Comparison of ENCODE assay signal across 8 cellular contexts in genomic region chr15:97745481-97746071, GRCh38.
DNase-seq lines count a peak whose midpoint lies in the region; ATAC-seq and TF ChIP-seq lines count a peak whose summit lies in the region.

No MANE protein-coding gene starts in this region.

- in situ Hi-C loops in GM23248 (cut with MboI): no loop called here

- H3K27me3 Mint-ChIP-seq in activated naive CD4-positive, alpha-beta T cell treated with anti-CD3 and anti-CD28 coated beads for 36 hours (ENCODE audit: low read depth): peaks cover 5% of the 10 kb centered on the region
- H3K27me3 Mint-ChIP-seq in T-helper 2 cell treated with Interferon-gamma antibody and Interleukin-4, amounts not matched to agents 5 μg/mL and 100 μg/mL, for 36 hours (ENCODE audit: low read depth): no peaks in the 10 kb centered on the region

- H3K4me2 ChIP-seq in GM23248 (ENCODE audit: unreplicated experiment) (no peak overlapping the region), Karpas-422 (ENCODE audit: low read depth, low read length, poor library complexity, severe bottlenecking) (no peak overlapping the region)

- no peak overlapping the region for H3K4me3 ChIP-seq in GM23248
- H3K4me3 ChIP-seq in Karpas-422 (ENCODE audit: low read length): no peak overlapping the region
- no peak overlapping the region for H3K4me3 ChIP-seq in WI38 (ENCODE audit: low read depth, low read length)
- no peak overlapping the region for H3K4me3 ChIP-seq in tibial artery

- H4K20me1 ChIP-seq in GM23248 (ENCODE audit: insufficient read depth) (no peaks in the 10 kb centered on the region), Karpas-422 (ENCODE audit: insufficient read depth, low read depth, low read length) (no peaks in the 10 kb centered on the region)

- H3K9me2 ChIP-seq in GM23248 (ENCODE audit: insufficient read depth): no peaks in the 10 kb centered on the region
- no peaks in the 10 kb centered on the region for H3K9me2 ChIP-seq in Karpas-422 (replicated peaks; ENCODE audit: insufficient read depth, low read length)

- H3K27ac Mint-ChIP-seq in activated naive CD4-positive, alpha-beta T cell treated with anti-CD3 and anti-CD28 coated beads for 36 hours: no peak overlapping the region
- H3K27ac Mint-ChIP-seq in T-helper 2 cell treated with Interferon-gamma antibody and Interleukin-4, amounts not matched to agents 5 μg/mL and 100 μg/mL, for 36 hours: no peak overlapping the region

- H3K79me2 ChIP-seq in GM23248 (ENCODE audit: insufficient read depth): no peaks in the 10 kb centered on the region
- no peaks in the 10 kb centered on the region for H3K79me2 ChIP-seq in Karpas-422 (ENCODE audit: low read length)

- no peaks in the 10 kb centered on the region for H3K9me3 Mint-ChIP-seq in activated naive CD4-positive, alpha-beta T cell treated with anti-CD3 and anti-CD28 coated beads for 36 hours
- no peaks in the 10 kb centered on the region for H3K9me3 Mint-ChIP-seq in T-helper 2 cell treated with Interferon-gamma antibody and Interleukin-4, amounts not matched to agents 5 μg/mL and 100 μg/mL, for 36 hours

- no peaks in the 10 kb centered on the region for H3F3A ChIP-seq in GM23248 (ENCODE audit: insufficient read depth)

- intact Hi-C loops in activated naive CD4-positive, alpha-beta T cell treated with anti-CD3 and anti-CD28 coated beads for 36 hours (cut with micrococcal nuclease): no loop called here
- intact Hi-C loops in left colon (cut with DNase I, micrococcal nuclease) (no loop called here), tibial artery (cut with DNase I; ENCODE audit: low total_unique reads) (no loop called here)

- H3K36me3 ChIP-seq in GM23248 (ENCODE audit: low read depth) (no peaks in the 10 kb centered on the region), Karpas-422 (ENCODE audit: insufficient read depth, low read length) (no peaks in the 10 kb centered on the region), tibial artery (no peaks in the 10 kb centered on the region)

- WGBS in GM23248 (ENCODE audit: low coverage in 1 of 2, low lambda C conversion rate in 2 of 2, missing lambda C conversion rate in 2 of 2), 2 experiments: 37% methylated on average over 8 of the region's 8 CpGs

- H3K9ac ChIP-seq in GM23248 (no peak overlapping the region), Karpas-422 (ENCODE audit: low read length) (no peak overlapping the region)

- H3K4me1 ChIP-seq in GM23248 (ENCODE audit: insufficient read depth) (no peaks in the 10 kb centered on the region), Karpas-422 (ENCODE audit: low read length) (no peaks in the 10 kb centered on the region), tibial artery (no peaks in the 10 kb centered on the region)

- peak; percentile 28 for DNase-seq in activated naive CD4-positive, alpha-beta T cell treated with anti-CD3 and anti-CD28 coated beads for 36 hours
- DNase-seq in activated naive CD4-positive, alpha-beta T cell (lab: John Stamatoyannopoulos, UW): no peak
- DNase-seq in GM23248 (peak; percentile 5), Karpas-422 (peak; percentile 85), left colon (peak in 1 of 2 donors; percentile 54), tibial artery (no peak)
- DNase-seq in T-helper 2 cell treated with Interferon-gamma antibody and Interleukin-4, amounts not matched to agents 5 μg/mL and 100 μg/mL, for 36 hours (ENCODE audit: low spot score): no peak

- H3K27ac ChIP-seq in GM23248 (no peak overlapping the region), Karpas-422 (ENCODE audit: low read length) (no peak overlapping the region), tibial artery (no peak overlapping the region)

- H3K27me3 ChIP-seq in GM23248 (replicated peaks; ENCODE audit: insufficient read depth) (no peaks in the 10 kb centered on the region), Karpas-422 (ENCODE audit: low read length) (no peaks in the 10 kb centered on the region), tibial artery (no peaks in the 10 kb centered on the region)

- TF ChIP-seq CTCF in WI38 (IDR thresholded peaks at IDR 0.05; ENCODE audit: low read depth, low read length) (peak; percentile 38; the same call in 1 of the 2 replicates), tibial artery (IDR thresholded peaks at IDR 0.05) (peak in 1 of 2 experiments; percentile 28)

- peak; percentile 81 for ATAC-seq in left colon

- CTCF ChIA-PET in activated naive CD4-positive, alpha-beta T cell treated with anti-CD3 and anti-CD28 coated beads for 36 hours (lab: Charles Lee): no interaction called here

- no peaks in the 10 kb centered on the region for H3K4me1 Mint-ChIP-seq in activated naive CD4-positive, alpha-beta T cell treated with anti-CD3 and anti-CD28 coated beads for 36 hours (ENCODE audit: low read depth)
- H3K4me1 Mint-ChIP-seq in T-helper 2 cell treated with Interferon-gamma antibody and Interleukin-4, amounts not matched to agents 5 μg/mL and 100 μg/mL, for 36 hours (ENCODE audit: low read depth): no peaks in the 10 kb centered on the region

- H3K36me3 Mint-ChIP-seq in activated naive CD4-positive, alpha-beta T cell treated with anti-CD3 and anti-CD28 coated beads for 36 hours (ENCODE audit: low read depth): no peaks in the 10 kb centered on the region
- H3K36me3 Mint-ChIP-seq in T-helper 2 cell treated with Interferon-gamma antibody and Interleukin-4, amounts not matched to agents 5 μg/mL and 100 μg/mL, for 36 hours (ENCODE audit: low read depth): no peaks in the 10 kb centered on the region

- H3K4me3 Mint-ChIP-seq in activated naive CD4-positive, alpha-beta T cell treated with anti-CD3 and anti-CD28 coated beads for 36 hours: no peak overlapping the region
- no peak overlapping the region for H3K4me3 Mint-ChIP-seq in T-helper 2 cell treated with Interferon-gamma antibody and Interleukin-4, amounts not matched to agents 5 μg/mL and 100 μg/mL, for 36 hours

- H2AFZ ChIP-seq in GM23248 (no peak overlapping the region), Karpas-422 (ENCODE audit: low read length) (no peak overlapping the region)

- H3K9me3 ChIP-seq in GM23248 (ENCODE audit: low read depth) (no peaks in the 10 kb centered on the region), Karpas-422 (ENCODE audit: low read length) (peaks cover 3% of the 10 kb centered on the region), tibial artery (no peaks in the 10 kb centered on the region)

Comparison
In these comparisons a context has a peak if more than half of its experiments do, and no peak if none do; other contexts are left out.
1. DNase-seq: peak in activated naive CD4-positive, alpha-beta T cell treated with anti-CD3 and anti-CD28 coated beads for 36 hours (single experiment), GM23248 (single experiment) and Karpas-422 (single experiment); none in activated naive CD4-positive, alpha-beta T cell (0 of 4), T-helper 2 cell treated with Interferon-gamma antibody and Interleukin-4, amounts not matched to agents 5 μg/mL and 100 μg/mL, for 36 hours (single experiment) and tibial artery (0 of 2).